25 cellular contexts compared by ENCODE assay signal in genomic region chr13:37811441-37811840, GRCh38. TPM values are rescaled to one million over a fixed set of nuclear protein-coding genes. Genes with fewer than 3 reads are reported as not detected.
DNase-seq lines count a peak whose midpoint lies in the region; ATAC-seq and TF ChIP-seq lines count a peak whose summit lies in the region.
"Had no signal": no experiment of that assay in that cellular context is flagged by ENCODE, and none has a peak within 500 bp of the region (broad histone marks: within the 10 kb centered on the region; RNA-seq: fewer than 3 reads in every experiment).

No MANE protein-coding gene starts in this region.

- H4K5ac ChIP-seq in H9 (ENCODE audit: insufficient read length, low read depth, low read length) = no peak overlapping the region

- H3K79me2 ChIP-seq in H9 (ENCODE audit: insufficient read depth, low read length) = no peaks in the 10 kb centered on the region
- H3K79me2 ChIP-seq in osteoblast (ENCODE audit: insufficient read depth, low read length) = peaks cover 84% of the 10 kb centered on the region

- no peak overlapping the region for H3K9ac ChIP-seq in H9 (ENCODE audit: extremely low read depth, insufficient read length, low read length)
- H3K9ac ChIP-seq: KMS-11 had no signal

- no peaks in the 10 kb centered on the region for H3K79me1 ChIP-seq in H9 (ENCODE audit: insufficient read depth, low read depth, low read length, poor library complexity, severe bottlenecking)

- no peak overlapping the region for H2AFZ ChIP-seq in H9 (ENCODE audit: low read length)
- H2AFZ ChIP-seq in osteoblast (ENCODE audit: low read length) = no peak overlapping the region

- POLR2A ChIA-PET in AG04449 (lab: Yijun Ruan, JAX) = interaction anchor here (0.6 kb wide), 1 partner anchor 812 kb away, joined by 3 read pairs; no protein-coding TSS in a partner anchor

- peak; percentile 41 for DNase-seq in AG04449 (ENCODE audit: low read depth, low spot score)
- no peak for DNase-seq in H9
- DNase-seq in brain microvascular endothelial cell = peak; percentile 31
- DNase-seq in osteoblast (ENCODE audit: insufficient read length, low spot score, missing footprints) = no peak
- no peak for DNase-seq in NCI-H1092 treated with DMSO at 0.1 percent for 48 hours (lab: John Stamatoyannopoulos, UW)
- DNase-seq in NCI-H2196 (lab: John Stamatoyannopoulos, UW; ENCODE audit: unreplicated experiment) = no peak
- DNase-seq in kidney tubule cell (ENCODE audit: low spot score) = no peak
- DNase-seq: ACHN; AML-193; C1 segment of cervical spinal cord; CD8-positive, alpha-beta memory T cell; DMS53; NCI-H1105 treated with DMSO at 0.1 percent for 48 hours; NCI-H1694; NCI-H2081 treated with DMSO at 0.1 percent for 48 hours; NCI-H2171 treated with DMSO at 0.1 percent for 48 hours; NCI-H446; NCI-H526; Peyer's patch had no signal

- H3K36me3 Mint-ChIP-seq in H9 (ENCODE audit: insufficient read depth in 1 of 3, low read depth in 3 of 3) = peaks cover 7 to 31% (median 14%) of the 10 kb centered on the region in 3 experiments; a peak in 5 of 7 replicates
- H3K36me3 Mint-ChIP-seq: CD8-positive, alpha-beta memory T cell had no signal

- no peak overlapping the region for H2AK5ac ChIP-seq in H9 (ENCODE audit: insufficient read length, low read length)

- no peak overlapping the region for H2BK15ac ChIP-seq in H9 (ENCODE audit: low read depth, low read length)

- no peak overlapping the region for H3K18ac ChIP-seq in H9 (ENCODE audit: insufficient read length, low read depth, low read length)

- H2BK5ac ChIP-seq in H9 (ENCODE audit: insufficient read length, low read length) = no peak overlapping the region

- no peaks in the 10 kb centered on the region for H3K9me3 ChIP-seq in H9 (ENCODE audit: control insufficient read depth, low read depth, low read length)
- no peaks in the 10 kb centered on the region for H3K9me3 ChIP-seq in osteoblast (ENCODE audit: low read depth, low read length)
- H3K9me3 ChIP-seq: HAP-1, Peyer's patch had no signal

- no peak overlapping the region for H4K8ac ChIP-seq in H9 (replicated peaks; ENCODE audit: insufficient read length, low read depth, low read length)

- H2BK120ac ChIP-seq in H9 (ENCODE audit: low read depth, low read length, poor library complexity, severe bottlenecking) = no peak overlapping the region

- H3K27ac Mint-ChIP-seq in H9 = peak overlapping the region in 2 of 3 experiments; percentile 2 to 36; a peak in 2 of 7 replicates
- H3K27ac Mint-ChIP-seq: CD8-positive, alpha-beta memory T cell had no signal

- WGBS in H9 (ENCODE audit: extremely low coverage, insufficient read length, low lambda C conversion rate) = no CpG with 5 or more reads among the region's 2 CpGs

- CTCF ChIA-PET in AG04449 (lab: Yijun Ruan, JAX) = no interaction called here

- H3K4me1 ChIP-seq in H9 (ENCODE audit: insufficient read depth, low read length) (no peaks in the 10 kb centered on the region), osteoblast (ENCODE audit: insufficient read depth, low read length) (no peaks in the 10 kb centered on the region)
- H3K4me1 ChIP-seq: HAP-1, Peyer's patch had no signal

- no peaks in the 10 kb centered on the region for H3K27me3 Mint-ChIP-seq in H9 (ENCODE audit: low read depth)
- H3K27me3 Mint-ChIP-seq: CD8-positive, alpha-beta memory T cell had no signal

- H3K4me3 ChIP-seq in AG04449 (ENCODE audit: low read depth, low read length) = no peak overlapping the region
- H3K4me3 ChIP-seq in brain microvascular endothelial cell (ENCODE audit: low read depth, low read length) = no peak overlapping the region
- no peak overlapping the region for H3K4me3 ChIP-seq in osteoblast (ENCODE audit: insufficient read depth, low read length)
- H3K4me3 ChIP-seq: GM12878, HAP-1, Peyer's patch had no signal

- H3K4me2 ChIP-seq in H9 (ENCODE audit: insufficient read depth, insufficient read length, low read length) (no peak overlapping the region), osteoblast (ENCODE audit: insufficient read depth, low read length) (peak overlapping the region; percentile 2)
- H3K4me2 ChIP-seq: KMS-11 had no signal

- H3K36me3 ChIP-seq in brain microvascular endothelial cell (replicated peaks) (no peaks in the 10 kb centered on the region), osteoblast (ENCODE audit: insufficient read depth, low read length) (no peaks in the 10 kb centered on the region)
- H3K36me3 ChIP-seq: HAP-1, Peyer's patch had no signal

- H4K20me1 ChIP-seq in H9 (ENCODE audit: control insufficient read depth, insufficient read depth, insufficient read length) (no peaks in the 10 kb centered on the region), osteoblast (ENCODE audit: insufficient read depth, low read length) (no peaks in the 10 kb centered on the region)

- H2BK20ac ChIP-seq in H9 (ENCODE audit: low read depth, low read length, poor library complexity, severe bottlenecking) = no peak overlapping the region

- peaks cover 3 to 25% of the 10 kb centered on the region in 2 experiments; a peak in 4 of 5 replicates for H3K9me3 Mint-ChIP-seq in H9

- no peaks in the 10 kb centered on the region for H3K4me1 Mint-ChIP-seq in H9
- H3K4me1 Mint-ChIP-seq: CD8-positive, alpha-beta memory T cell had no signal

- no peak overlapping the region for H2BK12ac ChIP-seq in H9 (ENCODE audit: insufficient read length, low read depth, low read length)

- no peak overlapping the region for H3K4ac ChIP-seq in H9 (ENCODE audit: low read depth, low read length)

- H3K14ac ChIP-seq in H9 (ENCODE audit: insufficient read depth, low read length) = no peak overlapping the region

- no peak overlapping the region for H3K4me3 Mint-ChIP-seq in H9
- H3K4me3 Mint-ChIP-seq: CD8-positive, alpha-beta memory T cell had no signal

- no peak overlapping the region for H3K56ac ChIP-seq in H9 (ENCODE audit: insufficient read length, low read depth, low read length)

- no peaks in the 10 kb centered on the region for H3K23me2 ChIP-seq in H9 (ENCODE audit: insufficient read length, low read depth, low read length, poor library complexity, severe bottlenecking)

- no peak overlapping the region for H3T11ph ChIP-seq in H9 (ENCODE audit: low read length)

- ATAC-seq in HG03139 (IDR thresholded peaks at IDR 0.05; ENCODE audit: unreplicated experiment) = no peak
- ATAC-seq: GM12878 had no signal

- H4K91ac ChIP-seq in H9 (ENCODE audit: insufficient read length, low read depth, low read length) = no peak overlapping the region

- H3K27ac ChIP-seq in H9 (ENCODE audit: insufficient read length, low read depth, low read length) (no peak overlapping the region), brain microvascular endothelial cell (peak overlapping the region; percentile 9), osteoblast (ENCODE audit: low read depth, low read length) (no peak overlapping the region)
- H3K27ac ChIP-seq: 22Rv1, KMS-11, Peyer's patch had no signal

- no peak overlapping the region for H3K23ac ChIP-seq in H9 (ENCODE audit: insufficient read length, low read depth, low read length)

- in situ Hi-C loops in brain microvascular endothelial cell (cut with HindIII; ENCODE audit: low pct_ligation_motif_present, low sequenced_read_pairs) = no loop called here

- H3K27me3 ChIP-seq in H9 (ENCODE audit: insufficient read depth, low read length) (no peaks in the 10 kb centered on the region), brain microvascular endothelial cell (replicated peaks) (no peaks in the 10 kb centered on the region), osteoblast (ENCODE audit: insufficient read depth, low read length) (no peaks in the 10 kb centered on the region)
- H3K27me3 ChIP-seq: Peyer's patch had no signal

- TF ChIP-seq CTCF in AG04449 (IDR thresholded peaks at IDR 0.05; ENCODE audit: insufficient read depth, low read length, missing control alignments) (no peak), H9 (conservative IDR thresholded peaks at IDR 0.05) (no peak), brain microvascular endothelial cell (IDR thresholded peaks at IDR 0.05; ENCODE audit: low read depth, low read length, missing control alignments) (no peak), osteoblast (IDR thresholded peaks at IDR 0.05; ENCODE audit: extremely low read depth, low read depth, low read length) (no peak)

RNA-seq across cellular contexts. Expression of gene TRPC4, which starts 58.1 kb away (rescaled TPM):
- 18.9 and 19.0 TPM in 2 replicates for total RNA-seq in H9 (2021)
- 8.3 and 9.8 TPM in 2 replicates for total RNA-seq in osteoblast
- total RNA-seq: CD8-positive, alpha-beta memory T cell; GM12878; OCI-LY7 had no signal

Comparison
In these comparisons a context has a peak if more than half of its experiments do, and no peak if none do; other contexts are left out.
1. DNase-seq: peak in AG04449 (single experiment) and brain microvascular endothelial cell (single experiment); none in H9 (single experiment), osteoblast (single experiment), NCI-H1092 treated with DMSO at 0.1 percent for 48 hours (single experiment), NCI-H2196 (single experiment) and kidney tubule cell (single experiment).